In the genomic region with DNA sequence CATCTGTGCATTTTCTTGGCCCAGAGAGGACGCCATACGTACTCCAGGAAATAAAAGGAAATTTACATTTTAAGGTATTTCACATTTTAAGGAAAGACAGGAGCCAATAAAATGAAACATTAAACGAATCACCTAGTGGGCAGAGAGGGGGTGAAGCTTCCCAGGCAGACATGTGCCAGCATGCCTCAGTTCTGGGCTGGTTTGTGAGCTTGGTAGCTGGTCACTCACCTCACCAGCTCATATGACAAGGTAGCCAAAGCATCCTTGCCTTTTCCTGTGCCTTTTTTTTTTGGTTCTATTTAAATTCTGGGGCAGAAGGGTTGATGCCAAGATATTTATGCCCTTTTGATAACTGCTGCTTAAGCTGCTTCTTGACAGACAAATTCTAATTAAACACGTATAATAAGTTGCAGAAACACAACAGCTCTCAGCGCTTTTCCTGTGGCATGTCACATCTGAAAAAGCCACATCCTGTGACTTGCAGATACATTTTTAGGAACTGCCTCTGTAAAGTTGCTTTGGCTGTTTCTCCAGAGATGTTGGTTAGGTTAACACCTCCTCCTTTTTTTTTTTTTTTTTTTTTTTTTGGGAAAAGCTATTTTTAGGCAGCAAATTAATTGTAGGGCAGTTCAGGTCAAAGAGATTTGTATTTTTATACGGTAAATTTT, we compare ENCODE assay signal across 13 cellular contexts.
DNase-seq lines count a peak whose midpoint lies in the region; ATAC-seq and TF ChIP-seq lines count a peak whose summit lies in the region.
"Had no signal": no experiment of that assay in that cellular context is flagged by ENCODE, and none has a peak within 500 bp of the region (broad histone marks: within the 10 kb centered on the region; RNA-seq: fewer than 3 reads in every experiment).

No MANE protein-coding gene starts in this region.

- peak overlapping the region; percentile 63 for H3K4me2 ChIP-seq in DND-41 (ENCODE audit: insufficient read depth, low read length)

- peak; percentile 85 for ATAC-seq in DND-41 (ENCODE audit: insufficient read depth, low read depth)
- peak; percentile 61 for ATAC-seq in GM19395 (IDR thresholded peaks at IDR 0.05; ENCODE audit: unreplicated experiment)
- ATAC-seq: gastrocnemius medialis had no signal

- H3K27me3 ChIP-seq in DND-41 (ENCODE audit: insufficient read depth, low read length, poor library complexity) (no peaks in the 10 kb centered on the region), H7 (ENCODE audit: control insufficient read depth, insufficient read depth, low read length) (no peaks in the 10 kb centered on the region)
- H3K27me3 ChIP-seq: gastrocnemius medialis, transverse colon had no signal

- no peaks in the 10 kb centered on the region for H3K27me3 Mint-ChIP-seq in activated naive CD8-positive, alpha-beta T cell treated with anti-CD3 and anti-CD28 coated beads for 36 hours
- peaks cover 9% of the 10 kb centered on the region; the same call in 1 of the 2 replicates for H3K27me3 Mint-ChIP-seq in HFFc6 (ENCODE audit: insufficient read depth)

- TF ChIP-seq CTCF in DND-41 (IDR thresholded peaks at IDR 0.05; ENCODE audit: borderline replicate concordance, extremely low read depth, low read length, poor library complexity, severe bottlenecking) (peak; percentile 17), HFFc6 (IDR thresholded peaks at IDR 0.05) (no peak)

- no peaks in the 10 kb centered on the region for H3K79me2 ChIP-seq in DND-41 (ENCODE audit: insufficient read depth, low read length)

- peak overlapping the region; percentile 52 for H2AFZ ChIP-seq in DND-41 (ENCODE audit: low read depth, low read length)

- H3K4me1 ChIP-seq in DND-41 (ENCODE audit: insufficient read depth, low read length) = peaks cover 70% of the 10 kb centered on the region
- H3K4me1 ChIP-seq: gastrocnemius medialis had no signal

- H3K36me3 Mint-ChIP-seq in activated naive CD8-positive, alpha-beta T cell treated with anti-CD3 and anti-CD28 coated beads for 36 hours = peaks cover 3% of the 10 kb centered on the region
- no peaks in the 10 kb centered on the region for H3K36me3 Mint-ChIP-seq in HFFc6 (ENCODE audit: low read depth)
- H3K36me3 Mint-ChIP-seq: brain had no signal

- peak; percentile 77 for DNase-seq in DND-41
- peak; percentile 88 to 89 for DNase-seq in Kasumi-1 (lab: John Stamatoyannopoulos, UW)
- DNase-seq in activated naive CD8-positive, alpha-beta T cell treated with anti-CD3 and anti-CD28 coated beads for 36 hours = no peak
- DNase-seq in HFFc6 = no peak
- no peak for DNase-seq in OCI-M2 (lab: John Stamatoyannopoulos, UW; ENCODE audit: unreplicated experiment)
- DNase-seq in H7 = no peak
- no peak for DNase-seq in COLO829 (ENCODE audit: low spot score)
- DNase-seq: gastrocnemius medialis, NCI-H1105 treated with DMSO at 0.1 percent for 48 hours, T-helper 9 cell, transverse colon had no signal

- H3K4me3 ChIP-seq in DND-41 (ENCODE audit: low read depth in 1 of 2, low read length in 2 of 2) (peak overlapping the region in 1 of 2 experiments; percentile 41; a peak in 2 of 4 replicates), H7 (ENCODE audit: insufficient read depth, low read depth, low read length) (no peak overlapping the region)
- H3K4me3 ChIP-seq: gastrocnemius medialis, transverse colon had no signal

- H3K27ac ChIP-seq in DND-41 (ENCODE audit: low read length) = peak overlapping the region; percentile 92
- H3K27ac ChIP-seq: gastrocnemius medialis, transverse colon had no signal

- peaks cover 27% of the 10 kb centered on the region for H3K4me1 Mint-ChIP-seq in activated naive CD8-positive, alpha-beta T cell treated with anti-CD3 and anti-CD28 coated beads for 36 hours
- H3K4me1 Mint-ChIP-seq in HFFc6 (ENCODE audit: low read depth) = peaks cover 30% of the 10 kb centered on the region

- no peak overlapping the region for H3K4me3 Mint-ChIP-seq in activated naive CD8-positive, alpha-beta T cell treated with anti-CD3 and anti-CD28 coated beads for 36 hours
- no peak overlapping the region for H3K4me3 Mint-ChIP-seq in HFFc6
- H3K4me3 Mint-ChIP-seq: brain had no signal

- H3K9me3 ChIP-seq in DND-41 (ENCODE audit: insufficient read depth, low read length, severe bottlenecking) = no peaks in the 10 kb centered on the region
- H3K9me3 ChIP-seq: gastrocnemius medialis, transverse colon had no signal

- peak overlapping the region; percentile 49 for H3K9ac ChIP-seq in DND-41 (ENCODE audit: low read depth, low read length)

- no peaks in the 10 kb centered on the region for H4K20me1 ChIP-seq in DND-41 (ENCODE audit: insufficient read depth, low read length)

- no peaks in the 10 kb centered on the region for H3K36me3 ChIP-seq in DND-41 (ENCODE audit: insufficient read depth, low read length)
- H3K36me3 ChIP-seq in H7 (replicated peaks; ENCODE audit: control insufficient read depth, insufficient read depth, low read length) = no peaks in the 10 kb centered on the region
- H3K36me3 ChIP-seq: gastrocnemius medialis, transverse colon had no signal

- peak overlapping the region; percentile 19 for H3K27ac Mint-ChIP-seq in activated naive CD8-positive, alpha-beta T cell treated with anti-CD3 and anti-CD28 coated beads for 36 hours
- H3K27ac Mint-ChIP-seq in HFFc6 = no peak overlapping the region

- no peaks in the 10 kb centered on the region for H3K9me3 Mint-ChIP-seq in activated naive CD8-positive, alpha-beta T cell treated with anti-CD3 and anti-CD28 coated beads for 36 hours
- H3K9me3 Mint-ChIP-seq in HFFc6 = no peaks in the 10 kb centered on the region

Comparison
In these comparisons a context has a peak if more than half of its experiments do, and no peak if none do; other contexts are left out.
1. DNase-seq: peak in DND-41 (single experiment) and Kasumi-1 (2 of 2); none in activated naive CD8-positive, alpha-beta T cell treated with anti-CD3 and anti-CD28 coated beads for 36 hours (single experiment), HFFc6 (single experiment), OCI-M2 (single experiment), H7 (single experiment) and COLO829 (single experiment).